1 cellular context compared by ENCODE assay signal in the genomic region with DNA sequence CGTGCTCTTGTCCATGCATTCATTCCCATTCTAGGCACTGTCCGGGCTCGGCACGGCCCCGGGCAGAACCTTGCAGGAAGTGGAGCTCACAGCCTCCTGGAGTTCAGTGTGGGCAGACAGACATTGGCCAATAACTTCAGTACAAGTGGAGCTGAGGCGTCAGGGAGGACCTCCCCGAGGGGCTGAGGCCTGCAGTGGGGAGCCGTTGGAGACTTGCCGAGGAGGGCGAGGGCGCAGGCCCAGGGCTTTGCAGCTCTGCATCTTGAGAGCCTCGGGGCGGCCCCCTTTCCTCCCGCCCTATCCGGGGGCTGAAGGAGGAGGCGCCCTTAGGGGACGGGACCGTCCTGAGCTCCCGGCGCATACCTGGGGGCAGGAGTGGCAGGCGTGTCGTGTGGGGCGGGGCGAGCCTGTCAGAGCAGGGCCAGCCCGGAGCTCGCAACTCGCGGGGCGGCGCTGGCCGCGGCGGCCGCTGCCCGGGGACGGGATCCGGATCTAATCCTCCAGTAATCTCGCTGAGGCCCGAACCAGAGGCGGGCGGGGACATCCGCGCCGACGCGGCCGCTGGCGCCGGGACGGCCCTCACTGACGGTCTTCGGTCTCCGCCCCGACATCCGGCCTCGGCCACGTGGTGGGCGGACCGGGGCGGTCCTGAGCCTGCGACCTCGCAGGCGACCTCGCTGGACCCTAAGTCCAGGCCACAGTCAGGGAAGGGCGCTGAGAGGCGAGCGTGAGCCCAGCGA.
TF ChIP-seq lines count a peak whose summit lies in the region.

ACY1 (plus strand) TSS at position 698 of the 740 bp plus-strand sequence. CDS start 530 bp downstream, outside the sequence.

TF ChIP-seq in WTC11, 78 proteins besides CTCF, POLR2A, EP300 and RAD21 (continued from another document and continues in another):
- TF ChIP-seq ZBTB21 (CRISPR knock-in tag; IDR thresholded peaks at IDR 0.05; ENCODE audit: borderline replicate concordance) (peak; percentile 19; the same call in 1 of the 2 replicates), MXD4 (CRISPR knock-in tag; IDR thresholded peaks at IDR 0.05; ENCODE audit: borderline replicate concordance) (no peak), FOXP1 (CRISPR knock-in tag; IDR thresholded peaks at IDR 0.05; ENCODE audit: borderline replicate concordance) (peak; percentile 62; the same call in 1 of the 2 replicates), E2F1 (CRISPR knock-in tag; IDR thresholded peaks at IDR 0.05) (0 out of 2 replicates have a peak, but pooled peaks have one; percentile 67), ZNF317 (CRISPR knock-in tag; IDR thresholded peaks at IDR 0.05; ENCODE audit: borderline replicate concordance, low read depth) (no peak), GRHL2 (CRISPR knock-in tag; IDR thresholded peaks at IDR 0.05; ENCODE audit: insufficient replicate concordance, severe bottlenecking) (no peak), USF2 (CRISPR knock-in tag; IDR thresholded peaks at IDR 0.05) (peak; percentile 93), NFE2L1 (CRISPR knock-in tag; IDR thresholded peaks at IDR 0.05) (peak; percentile 32; the same call in 1 of the 2 replicates), ZNF512 (CRISPR knock-in tag; IDR thresholded peaks at IDR 0.05; ENCODE audit: borderline replicate concordance) (no peak), ATF1 (CRISPR knock-in tag; IDR thresholded peaks at IDR 0.05) (no peak), ZNF423 (CRISPR knock-in tag; IDR thresholded peaks at IDR 0.05) (no peak), RORB (CRISPR knock-in tag; IDR thresholded peaks at IDR 0.05) (no peak), NR3C1 (CRISPR knock-in tag; conservative IDR thresholded peaks at IDR 0.05; ENCODE audit: low read depth) (no peak), IRF1 (CRISPR knock-in tag; IDR thresholded peaks at IDR 0.05) (0 out of 2 replicates have a peak, but pooled peaks have one; percentile 62), ZNF232 (CRISPR knock-in tag; IDR thresholded peaks at IDR 0.05) (peak; percentile 93), ZNF219 (CRISPR knock-in tag; IDR thresholded peaks at IDR 0.05; ENCODE audit: borderline replicate concordance) (no peak), ELF4 (CRISPR knock-in tag; IDR thresholded peaks at IDR 0.05; ENCODE audit: low read depth) (peak; percentile 72; the same call in 1 of the 2 replicates), EMX1 (CRISPR knock-in tag; IDR thresholded peaks at IDR 0.05) (no peak), ZBTB43 (CRISPR knock-in tag; IDR thresholded peaks at IDR 0.05) (no peak), ETV6 (CRISPR knock-in tag; IDR thresholded peaks at IDR 0.05) (peak; percentile 88; the same call in 1 of the 2 replicates), E2F5 (CRISPR knock-in tag; IDR thresholded peaks at IDR 0.05) (peak; percentile 80; the same call in 1 of the 2 replicates), CREB1 (CRISPR knock-in tag; IDR thresholded peaks at IDR 0.05) (no peak), TP53 (CRISPR knock-in tag; IDR thresholded peaks at IDR 0.05) (no peak), TCF7 (CRISPR knock-in tag; IDR thresholded peaks at IDR 0.05; ENCODE audit: low read depth) (no peak), FOXK1 (CRISPR knock-in tag; IDR thresholded peaks at IDR 0.05) (peak; percentile 77), MAX (CRISPR knock-in tag; IDR thresholded peaks at IDR 0.05) (peak; percentile 99), ZSCAN18 (CRISPR knock-in tag; IDR thresholded peaks at IDR 0.05) (no peak), CREM (CRISPR knock-in tag; IDR thresholded peaks at IDR 0.05) (peak; percentile 58; the same call in 1 of the 2 replicates), SMAD3 (CRISPR knock-in tag; IDR thresholded peaks at IDR 0.05; ENCODE audit: borderline replicate concordance) (peak; percentile 92; the same call in 1 of the 2 replicates), ZNF121 (CRISPR knock-in tag; IDR thresholded peaks at IDR 0.05) (no peak), ZNF416 (CRISPR knock-in tag; IDR thresholded peaks at IDR 0.05) (no peak), PRRX2 (CRISPR knock-in tag; IDR thresholded peaks at IDR 0.05) (no peak)
- TF ChIP-seq, protein P1, sequence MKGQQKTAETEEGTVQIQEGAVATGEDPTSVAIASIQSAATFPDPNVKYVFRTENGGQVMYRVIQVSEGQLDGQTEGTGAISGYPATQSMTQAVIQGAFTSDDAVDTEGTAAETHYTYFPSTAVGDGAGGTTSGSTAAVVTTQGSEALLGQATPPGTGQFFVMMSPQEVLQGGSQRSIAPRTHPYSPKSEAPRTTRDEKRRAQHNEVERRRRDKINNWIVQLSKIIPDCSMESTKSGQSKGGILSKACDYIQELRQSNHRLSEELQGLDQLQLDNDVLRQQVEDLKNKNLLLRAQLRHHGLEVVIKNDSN (CRISPR knock-in tag; IDR thresholded peaks at IDR 0.05): peak; percentile 93
- TF ChIP-seq, protein P2, sequence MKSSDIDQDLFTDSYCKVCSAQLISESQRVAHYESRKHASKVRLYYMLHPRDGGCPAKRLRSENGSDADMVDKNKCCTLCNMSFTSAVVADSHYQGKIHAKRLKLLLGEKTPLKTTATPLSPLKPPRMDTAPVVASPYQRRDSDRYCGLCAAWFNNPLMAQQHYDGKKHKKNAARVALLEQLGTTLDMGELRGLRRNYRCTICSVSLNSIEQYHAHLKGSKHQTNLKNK (CRISPR knock-in tag; IDR thresholded peaks at IDR 0.05): 0 out of 2 replicates have a peak, but pooled peaks have one; percentile 53
- TF ChIP-seq, protein P3, sequence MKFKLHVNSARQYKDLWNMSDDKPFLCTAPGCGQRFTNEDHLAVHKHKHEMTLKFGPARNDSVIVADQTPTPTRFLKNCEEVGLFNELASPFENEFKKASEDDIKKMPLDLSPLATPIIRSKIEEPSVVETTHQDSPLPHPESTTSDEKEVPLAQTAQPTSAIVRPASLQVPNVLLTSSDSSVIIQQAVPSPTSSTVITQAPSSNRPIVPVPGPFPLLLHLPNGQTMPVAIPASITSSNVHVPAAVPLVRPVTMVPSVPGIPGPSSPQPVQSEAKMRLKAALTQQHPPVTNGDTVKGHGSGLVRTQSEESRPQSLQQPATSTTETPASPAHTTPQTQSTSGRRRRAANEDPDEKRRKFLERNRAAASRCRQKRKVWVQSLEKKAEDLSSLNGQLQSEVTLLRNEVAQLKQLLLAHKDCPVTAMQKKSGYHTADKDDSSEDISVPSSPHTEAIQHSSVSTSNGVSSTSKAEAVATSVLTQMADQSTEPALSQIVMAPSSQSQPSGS (CRISPR knock-in tag; IDR thresholded peaks at IDR 0.05; ENCODE audit: borderline replicate concordance, low read depth): no peak
- TF ChIP-seq, protein P4, sequence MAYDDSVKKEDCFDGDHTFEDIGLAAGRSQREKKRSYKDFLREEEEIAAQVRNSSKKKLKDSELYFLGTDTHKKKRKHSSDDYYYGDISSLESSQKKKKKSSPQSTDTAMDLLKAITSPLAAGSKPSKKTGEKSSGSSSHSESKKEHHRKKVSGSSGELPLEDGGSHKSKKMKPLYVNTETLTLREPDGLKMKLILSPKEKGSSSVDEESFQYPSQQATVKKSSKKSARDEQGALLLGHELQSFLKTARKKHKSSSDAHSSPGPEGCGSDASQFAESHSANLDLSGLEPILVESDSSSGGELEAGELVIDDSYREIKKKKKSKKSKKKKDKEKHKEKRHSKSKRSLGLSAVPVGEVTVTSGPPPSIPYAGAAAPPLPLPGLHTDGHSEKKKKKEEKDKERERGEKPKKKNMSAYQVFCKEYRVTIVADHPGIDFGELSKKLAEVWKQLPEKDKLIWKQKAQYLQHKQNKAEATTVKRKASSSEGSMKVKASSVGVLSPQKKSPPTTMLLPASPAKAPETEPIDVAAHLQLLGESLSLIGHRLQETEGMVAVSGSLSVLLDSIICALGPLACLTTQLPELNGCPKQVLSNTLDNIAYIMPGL (CRISPR knock-in tag; IDR thresholded peaks at IDR 0.05): peak; percentile 85; the same call in 1 of the 2 replicates
- TF ChIP-seq, protein P5, sequence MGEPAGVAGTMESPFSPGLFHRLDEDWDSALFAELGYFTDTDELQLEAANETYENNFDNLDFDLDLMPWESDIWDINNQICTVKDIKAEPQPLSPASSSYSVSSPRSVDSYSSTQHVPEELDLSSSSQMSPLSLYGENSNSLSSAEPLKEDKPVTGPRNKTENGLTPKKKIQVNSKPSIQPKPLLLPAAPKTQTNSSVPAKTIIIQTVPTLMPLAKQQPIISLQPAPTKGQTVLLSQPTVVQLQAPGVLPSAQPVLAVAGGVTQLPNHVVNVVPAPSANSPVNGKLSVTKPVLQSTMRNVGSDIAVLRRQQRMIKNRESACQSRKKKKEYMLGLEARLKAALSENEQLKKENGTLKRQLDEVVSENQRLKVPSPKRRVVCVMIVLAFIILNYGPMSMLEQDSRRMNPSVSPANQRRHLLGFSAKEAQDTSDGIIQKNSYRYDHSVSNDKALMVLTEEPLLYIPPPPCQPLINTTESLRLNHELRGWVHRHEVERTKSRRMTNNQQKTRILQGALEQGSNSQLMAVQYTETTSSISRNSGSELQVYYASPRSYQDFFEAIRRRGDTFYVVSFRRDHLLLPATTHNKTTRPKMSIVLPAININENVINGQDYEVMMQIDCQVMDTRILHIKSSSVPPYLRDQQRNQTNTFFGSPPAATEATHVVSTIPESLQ (CRISPR knock-in tag; IDR thresholded peaks at IDR 0.05): no peak
